In genomic region chr4:10173754-10174749, GRCh38 we compare ENCODE assay signal across 16 cellular contexts. TPM values are rescaled to one million over a fixed set of nuclear protein-coding genes. Genes with fewer than 3 reads are reported as not detected.
DNase-seq lines count a peak whose midpoint lies in the region; ATAC-seq and TF ChIP-seq lines count a peak whose summit lies in the region.
"Had no signal": no experiment of that assay in that cellular context is flagged by ENCODE, and none has a peak within 500 bp of the region (broad histone marks: within the 10 kb centered on the region; RNA-seq: fewer than 3 reads in every experiment).

No MANE protein-coding gene starts in this region.

- peak; percentile 2 for DNase-seq in NCI-H2107 (lab: John Stamatoyannopoulos, UW)
- DNase-seq in NCI-H2107 treated with DMSO at 0.1 percent for 48 hours (lab: John Stamatoyannopoulos, UW; ENCODE audit: unreplicated experiment): no peak
- peak; percentile 74 to 82 for DNase-seq in erythroblast (lab: John Stamatoyannopoulos, UW)
- peak in 1 of 3 donors; percentile 45 for DNase-seq in mucosa of descending colon
- peak in 1 of 2 donors; percentile 50 for DNase-seq in upper lobe of left lung
- no peak for DNase-seq in activated T-cell treated with anti-CD3 and anti-CD28 coated beads for 4 hours
- DNase-seq in Calu3: no peak
- DNase-seq: colonic mucosa, hippocampal formation, NCI-H1694, RPMI8226, WERI-Rb-1 had no signal

- TF ChIP-seq EP300 in upper lobe of left lung (IDR thresholded peaks at IDR 0.05): no peak

- ATAC-seq in mucosa of descending colon (peak; percentile 25), upper lobe of left lung (ENCODE audit: low FRiP score in 2 of 2) (peak; percentile 38 to 39)
- no peak for ATAC-seq in stimulated activated memory B cell treated with anti-CD40 and anti-IgM and Interleukin-4, amounts not matched to agents 10 μg/mL and 1 μg/mL and 100 μg/mL, for 72 hours
- ATAC-seq: A549; activated T-helper 17 cell treated with anti-CD3 and anti-CD28 coated beads, Interleukin-2, amount 50 U/mL, for 72 hours had no signal

- CTCF ChIA-PET in Calu3 (lab: Charles Lee): no interaction called here

- WGBS in upper lobe of left lung, 2 donors: 54 to 56% methylated on average over 10 of the region's 10 CpGs

- H3K4me1 ChIP-seq in mucosa of descending colon (ENCODE audit: low read depth): peaks cover 3% of the 10 kb centered on the region
- H3K4me1 ChIP-seq in upper lobe of left lung: peaks cover 17 to 30% (median 23%) of the 10 kb centered on the region in 4 donors
- H3K4me1 ChIP-seq: A549, colonic mucosa, HAP-1 had no signal

- H3K9me3 ChIP-seq in mucosa of descending colon: no peaks in the 10 kb centered on the region
- no peaks in the 10 kb centered on the region for H3K9me3 ChIP-seq in upper lobe of left lung
- H3K9me3 ChIP-seq: A549, colonic mucosa, HAP-1 had no signal

- H3K4me3 ChIP-seq in mucosa of descending colon (no peak overlapping the region), upper lobe of left lung (no peak overlapping the region)
- H3K4me3 ChIP-seq: A549, colonic mucosa, HAP-1 had no signal

- H3K27ac ChIP-seq in upper lobe of left lung: peak overlapping the region; percentile 32 to 70 (median 56)
- H3K27ac ChIP-seq: A549, colonic mucosa, WERI-Rb-1 had no signal

- H3K27me3 ChIP-seq in upper lobe of left lung: no peaks in the 10 kb centered on the region
- H3K27me3 ChIP-seq: colonic mucosa had no signal

- H3K4me3 Mint-ChIP-seq in stimulated activated memory B cell treated with anti-CD40 and anti-IgM and Interleukin-4, amounts not matched to agents 10 μg/mL and 1 μg/mL and 100 μg/mL, for 72 hours: no peak overlapping the region
- no peak overlapping the region for H3K4me3 Mint-ChIP-seq in Calu3 (ENCODE audit: low read depth, unreplicated experiment)
- H3K4me3 Mint-ChIP-seq: activated T-helper 17 cell treated with anti-CD3 and anti-CD28 coated beads, Interleukin-2, amount 50 U/mL, for 72 hours had no signal

- H3K27me3 Mint-ChIP-seq in stimulated activated memory B cell treated with anti-CD40 and anti-IgM and Interleukin-4, amounts not matched to agents 10 μg/mL and 1 μg/mL and 100 μg/mL, for 72 hours: peaks cover 9% of the 10 kb centered on the region
- H3K27me3 Mint-ChIP-seq in Calu3 (ENCODE audit: unreplicated experiment): peaks cover 10% of the 10 kb centered on the region
- H3K27me3 Mint-ChIP-seq: activated T-helper 17 cell treated with anti-CD3 and anti-CD28 coated beads, Interleukin-2, amount 50 U/mL, for 72 hours had no signal

- TF ChIP-seq POLR2A in erythroblast (IDR thresholded peaks at IDR 0.05; ENCODE audit: low read length) (no peak), upper lobe of left lung (IDR thresholded peaks at IDR 0.05) (no peak)

- H3K36me3 Mint-ChIP-seq in stimulated activated memory B cell treated with anti-CD40 and anti-IgM and Interleukin-4, amounts not matched to agents 10 μg/mL and 1 μg/mL and 100 μg/mL, for 72 hours: no peaks in the 10 kb centered on the region
- no peaks in the 10 kb centered on the region for H3K36me3 Mint-ChIP-seq in Calu3 (ENCODE audit: insufficient read depth, unreplicated experiment)

- no peak overlapping the region for H3K27ac Mint-ChIP-seq in stimulated activated memory B cell treated with anti-CD40 and anti-IgM and Interleukin-4, amounts not matched to agents 10 μg/mL and 1 μg/mL and 100 μg/mL, for 72 hours
- H3K27ac Mint-ChIP-seq in Calu3 (ENCODE audit: unreplicated experiment): no peak overlapping the region
- H3K27ac Mint-ChIP-seq: activated T-helper 17 cell treated with anti-CD3 and anti-CD28 coated beads, Interleukin-2, amount 50 U/mL, for 72 hours had no signal

- no peaks in the 10 kb centered on the region for H3K36me3 ChIP-seq in mucosa of descending colon (ENCODE audit: low read depth)
- H3K36me3 ChIP-seq in upper lobe of left lung: no peaks in the 10 kb centered on the region
- H3K36me3 ChIP-seq: colonic mucosa, HAP-1, WERI-Rb-1 had no signal

- TF ChIP-seq CTCF in mucosa of descending colon (IDR thresholded peaks at IDR 0.05) (no peak), upper lobe of left lung (IDR thresholded peaks at IDR 0.05) (no peak), Calu3 (IDR thresholded peaks at IDR 0.05; ENCODE audit: unreplicated experiment) (no peak)

- H3K4me1 Mint-ChIP-seq in stimulated activated memory B cell treated with anti-CD40 and anti-IgM and Interleukin-4, amounts not matched to agents 10 μg/mL and 1 μg/mL and 100 μg/mL, for 72 hours: no peaks in the 10 kb centered on the region
- H3K4me1 Mint-ChIP-seq in Calu3 (ENCODE audit: low read depth, unreplicated experiment): no peaks in the 10 kb centered on the region
- H3K4me1 Mint-ChIP-seq: activated T-helper 17 cell treated with anti-CD3 and anti-CD28 coated beads, Interleukin-2, amount 50 U/mL, for 72 hours had no signal

- intact Hi-C loops in mucosa of descending colon (cut with DNase I, micrococcal nuclease) (no loop called here), Calu3 (cut with micrococcal nuclease; ENCODE audit: unreplicated experiment) (loop anchor here (5.0 kb wide), 1 partner anchor 353 kb away; no protein-coding TSS in a partner anchor)

- H3K9me3 Mint-ChIP-seq in stimulated activated memory B cell treated with anti-CD40 and anti-IgM and Interleukin-4, amounts not matched to agents 10 μg/mL and 1 μg/mL and 100 μg/mL, for 72 hours: no peaks in the 10 kb centered on the region
- no peaks in the 10 kb centered on the region for H3K9me3 Mint-ChIP-seq in Calu3 (ENCODE audit: low read depth, unreplicated experiment)
- H3K9me3 Mint-ChIP-seq: activated T-helper 17 cell treated with anti-CD3 and anti-CD28 coated beads, Interleukin-2, amount 50 U/mL, for 72 hours had no signal

- no TSS peak for BruUV-seq in Calu3 (replicated peaks; lab: Mats Ljungman, UMichigan)

RNA-seq across cellular contexts. Expression of gene WDR1, which starts 57.5 kb away (rescaled TPM):
- total RNA-seq in mucosa of descending colon (100 to 1,000 TPM; 366 to 467 (median 380) TPM), upper lobe of left lung (100 to 1,000 TPM; 135 to 307 (median 183) TPM), Calu3 (2022) (188 and 199 TPM in 2 replicates)

Comparison
In these comparisons a context has a peak if more than half of its experiments do, and no peak if none do; other contexts are left out.
1. DNase-seq: peak in NCI-H2107 (single experiment) and erythroblast (2 of 2); none in NCI-H2107 treated with DMSO at 0.1 percent for 48 hours (single experiment), activated T-cell treated with anti-CD3 and anti-CD28 coated beads for 4 hours (single experiment) and Calu3 (single experiment).